22 cellular contexts compared by ENCODE assay signal in genomic region chr12:96204381-96204780, GRCh38. TPM values are rescaled to one million over a fixed set of nuclear protein-coding genes. Genes with fewer than 3 reads are reported as not detected.
A peak's percentile ranks its signal among the peaks of the same experiment; 100 is the strongest.
DNase-seq lines count a peak whose midpoint lies in the region; ATAC-seq, FAIRE-seq and TF ChIP-seq lines count a peak whose summit lies in the region.
"Had no signal": no experiment of that assay in that cellular context is flagged by ENCODE, and none has a peak within 500 bp of the region (broad histone marks: within the 10 kb centered on the region; RNA-seq: fewer than 3 reads in every experiment).

No MANE protein-coding gene starts in this region.

- CTCF ChIA-PET in CD4-positive, alpha-beta T cell (lab: Charles Lee): interaction anchor here (2.5 kb wide), 1 partner anchor 11 kb away, joined by 9 read pairs; no protein-coding TSS in a partner anchor
- CTCF ChIA-PET in naive thymus-derived CD4-positive, alpha-beta T cell (lab: Charles Lee): interaction anchor here (1.6 kb wide), 1 partner anchor 11 kb away, joined by 3 read pairs; no protein-coding TSS in a partner anchor

- H3K9me3 ChIP-seq in BLaER1 (peaks cover 35% of the 10 kb centered on the region), astrocyte (ENCODE audit: insufficient read depth, low read depth, low read length) (no peaks in the 10 kb centered on the region)
- no peaks in the 10 kb centered on the region for H3K9me3 ChIP-seq in CD4-positive, alpha-beta T cell (ENCODE audit: control insufficient read depth, low read length)
- H3K9me3 ChIP-seq in naive thymus-derived CD4-positive, alpha-beta T cell (ENCODE audit: control insufficient read depth in 2 of 3, low read length in 3 of 3): no peaks in the 10 kb centered on the region
- H3K9me3 ChIP-seq: Caco-2 had no signal

- intact Hi-C loops in CD4-positive, alpha-beta T cell (cut with DNase I, micrococcal nuclease): loop anchor here in 1 of 2 experiments (10.0 kb wide), 2 partner anchors 260 to 340 kb away; partner anchors contain the start of genes AMDHD1 and CCDC38
- intact Hi-C loops in naive thymus-derived CD4-positive, alpha-beta T cell (cut with micrococcal nuclease): no loop called here

- no peak for FAIRE-seq in astrocyte (lab: Jason Lieb, UNC)
- FAIRE-seq: GM19239 had no signal

- DNase-seq in CD4-positive, alpha-beta T cell: no peak
- DNase-seq in astrocyte (ENCODE audit: low read depth): no peak
- DNase-seq in naive thymus-derived CD4-positive, alpha-beta T cell: no peak
- DNase-seq in stimulated activated naive B cell treated with anti-CD40 and anti-IgM and Interleukin-4, amounts not matched to agents 10 μg/mL and 1 μg/mL and 100 μg/mL, for 72 hours: no peak
- DNase-seq: Caco-2, GDM1, HCEC 1CT, MM.1S, NCI-H1092, NCI-H1436 treated with DMSO at 0.1 percent for 48 hours, NCI-H2029, NCI-H345, NCI-H524 treated with DMSO at 0.1 percent for 48 hours, PC-3, RPMI8226, SHP77 treated with DMSO at 0.1 percent for 48 hours had no signal

- no peak for TF ChIP-seq CTCF in CD4-positive, alpha-beta T cell (IDR thresholded peaks at IDR 0.05)
- TF ChIP-seq CTCF in astrocyte (IDR thresholded peaks at IDR 0.05; ENCODE audit: insufficient read depth, low read depth, low read length): no peak

- H3K4me1 ChIP-seq in BLaER1 (peaks cover 89% of the 10 kb centered on the region), astrocyte (ENCODE audit: insufficient read depth, low read length) (peaks cover 31% of the 10 kb centered on the region)
- peaks cover 38 to 48% of the 10 kb centered on the region in 2 donors for H3K4me1 ChIP-seq in naive thymus-derived CD4-positive, alpha-beta T cell (ENCODE audit: control insufficient read depth in 2 of 2, insufficient read depth in 2 of 2, low read length in 2 of 2)
- H3K4me1 ChIP-seq: Caco-2 had no signal

- H3K27me3 ChIP-seq in BLaER1 (no peaks in the 10 kb centered on the region), astrocyte (ENCODE audit: insufficient read depth, low read length) (no peaks in the 10 kb centered on the region)
- H3K27me3 ChIP-seq in CD4-positive, alpha-beta T cell (ENCODE audit: control insufficient read depth, insufficient read depth, low read length): no peaks in the 10 kb centered on the region
- H3K27me3 ChIP-seq in naive thymus-derived CD4-positive, alpha-beta T cell (ENCODE audit: control insufficient read depth in 2 of 2, insufficient read depth in 2 of 2, low read length in 2 of 2): no peaks in the 10 kb centered on the region

- peaks cover 100% of the 10 kb centered on the region for H3K79me2 ChIP-seq in astrocyte (ENCODE audit: insufficient read depth, low read length)

- H3K4me2 ChIP-seq in BLaER1: peak overlapping the region; percentile 88
- H3K4me2 ChIP-seq in astrocyte (ENCODE audit: low read length): no peak overlapping the region
- H3K4me2 ChIP-seq: GM23338 had no signal

- no peak overlapping the region for H3K4me3 ChIP-seq in BLaER1
- no peak overlapping the region for H3K4me3 ChIP-seq in astrocyte (ENCODE audit: insufficient read depth, low read depth, low read length)
- no peak overlapping the region for H3K4me3 ChIP-seq in naive thymus-derived CD4-positive, alpha-beta T cell (ENCODE audit: low read length)
- H3K4me3 ChIP-seq: GM23338 had no signal

- H3K27me3 Mint-ChIP-seq in CD4-positive, alpha-beta T cell: no peaks in the 10 kb centered on the region
- no peaks in the 10 kb centered on the region for H3K27me3 Mint-ChIP-seq in astrocyte (ENCODE audit: low read depth, unreplicated experiment)
- no peaks in the 10 kb centered on the region for H3K27me3 Mint-ChIP-seq in naive thymus-derived CD4-positive, alpha-beta T cell
- no peaks in the 10 kb centered on the region for H3K27me3 Mint-ChIP-seq in stimulated activated naive B cell treated with anti-CD40 and anti-IgM and Interleukin-4, amounts not matched to agents 10 μg/mL and 1 μg/mL and 100 μg/mL, for 72 hours

- peaks cover 70% of the 10 kb centered on the region for H3K4me1 Mint-ChIP-seq in CD4-positive, alpha-beta T cell (ENCODE audit: low read depth)
- peaks cover 23% of the 10 kb centered on the region for H3K4me1 Mint-ChIP-seq in astrocyte (ENCODE audit: low read depth, unreplicated experiment)
- peaks cover 46 to 84% (median 75%) of the 10 kb centered on the region in 7 donors for H3K4me1 Mint-ChIP-seq in naive thymus-derived CD4-positive, alpha-beta T cell
- H3K4me1 Mint-ChIP-seq in stimulated activated naive B cell treated with anti-CD40 and anti-IgM and Interleukin-4, amounts not matched to agents 10 μg/mL and 1 μg/mL and 100 μg/mL, for 72 hours: peaks cover 50 to 88% of the 10 kb centered on the region in 2 donors

- peak overlapping the region; percentile 82 for H3K27ac Mint-ChIP-seq in CD4-positive, alpha-beta T cell
- no peak overlapping the region for H3K27ac Mint-ChIP-seq in astrocyte (ENCODE audit: unreplicated experiment)
- H3K27ac Mint-ChIP-seq in naive thymus-derived CD4-positive, alpha-beta T cell: peak overlapping the region in 6 of 9 donors; percentile 29 to 90 (median 82)
- H3K27ac Mint-ChIP-seq in stimulated activated naive B cell treated with anti-CD40 and anti-IgM and Interleukin-4, amounts not matched to agents 10 μg/mL and 1 μg/mL and 100 μg/mL, for 72 hours: no peak overlapping the region
- H3K27ac Mint-ChIP-seq: GM23338 had no signal

- H3K9ac ChIP-seq in BLaER1 (no peak overlapping the region), astrocyte (ENCODE audit: low read length) (no peak overlapping the region)

- H4K20me1 ChIP-seq in BLaER1 (peaks cover 24% of the 10 kb centered on the region; the same call in 1 of the 2 replicates), astrocyte (ENCODE audit: insufficient read depth, low read length) (peaks cover 57% of the 10 kb centered on the region)

- H3K36me3 Mint-ChIP-seq in CD4-positive, alpha-beta T cell (ENCODE audit: low read depth): peaks cover 9% of the 10 kb centered on the region
- H3K36me3 Mint-ChIP-seq in astrocyte (ENCODE audit: low read depth, unreplicated experiment): peaks cover 27% of the 10 kb centered on the region
- peaks cover 3 to 30% (median 15%) of the 10 kb centered on the region in 5 donors for H3K36me3 Mint-ChIP-seq in naive thymus-derived CD4-positive, alpha-beta T cell
- H3K36me3 Mint-ChIP-seq in stimulated activated naive B cell treated with anti-CD40 and anti-IgM and Interleukin-4, amounts not matched to agents 10 μg/mL and 1 μg/mL and 100 μg/mL, for 72 hours: peaks cover 0 to 24% of the 10 kb centered on the region in 2 donors

- ATAC-seq in CD4-positive, alpha-beta T cell (ENCODE audit: poor library complexity): no peak
- ATAC-seq in naive thymus-derived CD4-positive, alpha-beta T cell: no peak
- ATAC-seq in GM21515 (IDR thresholded peaks at IDR 0.05; ENCODE audit: unreplicated experiment) (no peak), GM21423 (IDR thresholded peaks at IDR 0.05; ENCODE audit: unreplicated experiment) (no peak)
- no peak for ATAC-seq in stimulated activated naive B cell treated with anti-CD40 and anti-IgM and Interleukin-4, amounts not matched to agents 10 μg/mL and 1 μg/mL and 100 μg/mL, for 72 hours (replicated peaks)
- ATAC-seq: GM23338, PC-3 had no signal

- POLR2A ChIA-PET in CD4-positive, alpha-beta T cell (lab: Charles Lee): interaction anchor here (2.7 kb wide), 1 partner anchor 9 kb away, joined by 20 read pairs; no protein-coding TSS in a partner anchor
- POLR2A ChIA-PET in naive thymus-derived CD4-positive, alpha-beta T cell (lab: Charles Lee): interaction anchor here (0.5 to 1.5 kb wide), 4 partner anchors 9 to 192 kb away, joined by 3 to 5 read pairs (median 4); no protein-coding TSS in a partner anchor

- no peak overlapping the region for H3K4me3 Mint-ChIP-seq in CD4-positive, alpha-beta T cell
- H3K4me3 Mint-ChIP-seq in astrocyte (ENCODE audit: unreplicated experiment): no peak overlapping the region
- H3K4me3 Mint-ChIP-seq in naive thymus-derived CD4-positive, alpha-beta T cell: peak overlapping the region in 2 of 10 donors; percentile 69 to 77
- no peak overlapping the region for H3K4me3 Mint-ChIP-seq in stimulated activated naive B cell treated with anti-CD40 and anti-IgM and Interleukin-4, amounts not matched to agents 10 μg/mL and 1 μg/mL and 100 μg/mL, for 72 hours
- H3K4me3 Mint-ChIP-seq: CD14-positive monocyte, GM23338 had no signal

- H3K9me3 Mint-ChIP-seq in CD4-positive, alpha-beta T cell: no peaks in the 10 kb centered on the region
- peaks cover 10% of the 10 kb centered on the region for H3K9me3 Mint-ChIP-seq in astrocyte (ENCODE audit: unreplicated experiment)
- H3K9me3 Mint-ChIP-seq in naive thymus-derived CD4-positive, alpha-beta T cell: no peaks in the 10 kb centered on the region
- peaks cover 0 to 4% of the 10 kb centered on the region in 2 donors for H3K9me3 Mint-ChIP-seq in stimulated activated naive B cell treated with anti-CD40 and anti-IgM and Interleukin-4, amounts not matched to agents 10 μg/mL and 1 μg/mL and 100 μg/mL, for 72 hours
- H3K9me3 Mint-ChIP-seq: CD14-positive monocyte, GM23338 had no signal

- H3K36me3 ChIP-seq in BLaER1 (peaks cover 38% of the 10 kb centered on the region), astrocyte (ENCODE audit: insufficient read depth, low read length) (peaks cover 12% of the 10 kb centered on the region)
- no peaks in the 10 kb centered on the region for H3K36me3 ChIP-seq in naive thymus-derived CD4-positive, alpha-beta T cell (ENCODE audit: control insufficient read depth in 2 of 3, insufficient read depth in 3 of 3, low read length in 3 of 3)

- H3K27ac ChIP-seq in BLaER1 (no peak overlapping the region), astrocyte (ENCODE audit: low read depth, low read length) (peak overlapping the region; percentile 29)
- H3K27ac ChIP-seq in CD4-positive, alpha-beta T cell (ENCODE audit: low read depth, low read length): no peak overlapping the region
- H3K27ac ChIP-seq in naive thymus-derived CD4-positive, alpha-beta T cell (ENCODE audit: low read depth, low read length): no peak overlapping the region

- H2AFZ ChIP-seq in astrocyte (ENCODE audit: low read depth, low read length): no peak overlapping the region
- H2AFZ ChIP-seq: GM23338 had no signal

RNA-seq across cellular contexts. Expression of gene ELK3, which starts 10.2 kb away (rescaled TPM):
- total RNA-seq in CD4-positive, alpha-beta T cell: 10 to 100 TPM; 26.8 to 31.5 TPM
- total RNA-seq in astrocyte: 54.8 and 62.7 TPM in 2 replicates
- 10 to 100 TPM; 24.9 to 52.3 (median 34.7) TPM for total RNA-seq in naive thymus-derived CD4-positive, alpha-beta T cell
- 10 to 100 TPM; 16.8 to 22.1 TPM for polyA plus RNA-seq in naive thymus-derived CD4-positive, alpha-beta T cell

Comparison
In these comparisons a context has a peak if more than half of its experiments do, and no peak if none do; other contexts are left out.
1. H3K27ac Mint-ChIP-seq: peak in CD4-positive, alpha-beta T cell (single experiment) and naive thymus-derived CD4-positive, alpha-beta T cell (6 of 9); none in astrocyte (single experiment) and stimulated activated naive B cell treated with anti-CD40 and anti-IgM and Interleukin-4, amounts not matched to agents 10 μg/mL and 1 μg/mL and 100 μg/mL, for 72 hours (single experiment).